ENCODE assay signal across 15 cellular contexts in genomic region chr20:47687095-47687987, GRCh38.
A peak's percentile ranks its signal among the peaks of the same experiment; 100 is the strongest.
DNase-seq lines count a peak whose midpoint lies in the region; ATAC-seq, FAIRE-seq and TF ChIP-seq lines count a peak whose summit lies in the region.
"Had no signal": no experiment of that assay in that cellular context is flagged by ENCODE, and none has a peak within 500 bp of the region (broad histone marks: within the 10 kb centered on the region; RNA-seq: fewer than 3 reads in every experiment).

No MANE protein-coding gene starts in this region.

- peaks cover 36% of the 10 kb centered on the region for H3K4me1 Mint-ChIP-seq in osteocyte (ENCODE audit: unreplicated experiment)
- no peaks in the 10 kb centered on the region for H3K4me1 Mint-ChIP-seq in effector memory CD8-positive, alpha-beta T cell (ENCODE audit: low read depth in 2 of 2)

- H3K9me3 Mint-ChIP-seq in osteocyte (ENCODE audit: unreplicated experiment) = no peaks in the 10 kb centered on the region
- no peaks in the 10 kb centered on the region for H3K9me3 Mint-ChIP-seq in effector memory CD8-positive, alpha-beta T cell

- H3K36me3 ChIP-seq in brain microvascular endothelial cell (replicated peaks) (no peaks in the 10 kb centered on the region), mesenchymal stem cell (ENCODE audit: control insufficient read depth in 1 of 2, insufficient read depth in 2 of 2, low read depth in 1 of 2, low read length in 2 of 2) (peaks cover 0 to 35% of the 10 kb centered on the region in 2 experiments), sigmoid colon (peaks cover 0 to 13% (median 3%) of the 10 kb centered on the region in 4 donors)
- H3K36me3 ChIP-seq: HAP-1 had no signal

- 95% methylated on average over 20 of the region's 20 CpGs for WGBS in mesenchymal stem cell
- 89 to 93% methylated on average over 20 of the region's 20 CpGs for WGBS in sigmoid colon, 2 donors

- peak overlapping the region; percentile 95 for H3K27ac Mint-ChIP-seq in osteocyte (ENCODE audit: unreplicated experiment)
- no peak overlapping the region for H3K27ac Mint-ChIP-seq in effector memory CD8-positive, alpha-beta T cell

- no peak overlapping the region for H2AK5ac ChIP-seq in mesenchymal stem cell (ENCODE audit: low read length, severe bottlenecking)

- no peak overlapping the region for H2BK15ac ChIP-seq in mesenchymal stem cell (ENCODE audit: low read depth, poor library complexity, severe bottlenecking)

- in situ Hi-C loops in brain microvascular endothelial cell (cut with HindIII; ENCODE audit: low pct_ligation_motif_present, low sequenced_read_pairs) = loop anchor here (25.0 kb wide), 1 partner anchor 925 kb away; no protein-coding TSS in a partner anchor

- no peak overlapping the region for H4K8ac ChIP-seq in mesenchymal stem cell (ENCODE audit: low read length)

- peaks cover 24% of the 10 kb centered on the region for H3K9me3 ChIP-seq in mesenchymal stem cell (ENCODE audit: control insufficient read depth, low read length)
- H3K9me3 ChIP-seq in sigmoid colon = peaks cover 0 to 12% (median 9%) of the 10 kb centered on the region in 4 donors
- H3K9me3 ChIP-seq: HAP-1 had no signal

- H3K36me3 Mint-ChIP-seq in osteocyte (ENCODE audit: unreplicated experiment) = no peaks in the 10 kb centered on the region
- H3K36me3 Mint-ChIP-seq in effector memory CD8-positive, alpha-beta T cell (ENCODE audit: insufficient read depth) = no peaks in the 10 kb centered on the region

- H3K79me1 ChIP-seq in mesenchymal stem cell (replicated peaks; ENCODE audit: low read length, poor library complexity, severe bottlenecking) = no peaks in the 10 kb centered on the region

- no peak overlapping the region for H3K23ac ChIP-seq in mesenchymal stem cell (ENCODE audit: low read length in 2 of 2)

- no peak for TF ChIP-seq POLR2A in sigmoid colon (IDR thresholded peaks at IDR 0.05)

- H3K4me1 ChIP-seq in mesenchymal stem cell (ENCODE audit: control insufficient read depth, insufficient read depth, low read depth, low read length) = peaks cover 20% of the 10 kb centered on the region
- peaks cover 0 to 19% (median 17%) of the 10 kb centered on the region in 4 donors for H3K4me1 ChIP-seq in sigmoid colon
- H3K4me1 ChIP-seq: HAP-1 had no signal

- H3K27ac ChIP-seq in brain microvascular endothelial cell = peak overlapping the region; percentile 75
- peak overlapping the region; percentile 12 for H3K27ac ChIP-seq in mesenchymal stem cell (ENCODE audit: low read length, poor library complexity, severe bottlenecking)
- peak overlapping the region in 2 of 4 donors; percentile 55 to 57 for H3K27ac ChIP-seq in sigmoid colon
- H3K27ac ChIP-seq: Peyer's patch, SK-N-MC had no signal

- H3K27me3 Mint-ChIP-seq in osteocyte (ENCODE audit: unreplicated experiment) = peaks cover 2% of the 10 kb centered on the region
- peaks cover 39 to 59% of the 10 kb centered on the region in 2 donors for H3K27me3 Mint-ChIP-seq in effector memory CD8-positive, alpha-beta T cell

- no peak overlapping the region for H3K18ac ChIP-seq in mesenchymal stem cell (ENCODE audit: low read depth in 1 of 2, low read length in 2 of 2)

- no peak for TF ChIP-seq EP300 in sigmoid colon (IDR thresholded peaks at IDR 0.05)

- H3K14ac ChIP-seq in mesenchymal stem cell (ENCODE audit: low read length in 2 of 2) = no peak overlapping the region

- H3K4ac ChIP-seq in mesenchymal stem cell (ENCODE audit: low read depth in 1 of 2, low read length in 2 of 2) = no peak overlapping the region

- no peak overlapping the region for H4K91ac ChIP-seq in mesenchymal stem cell (ENCODE audit: low read length)

- no peak overlapping the region for H3K4me2 ChIP-seq in mesenchymal stem cell (ENCODE audit: low read length, poor library complexity, severe bottlenecking)

- no peak for DNase-seq in HTR-8/SVneo (ENCODE audit: insufficient read length, low spot score)
- no peak for DNase-seq in brain microvascular endothelial cell
- no peak for DNase-seq in mesenchymal stem cell
- DNase-seq in osteocyte (ENCODE audit: extremely low spot score, unreplicated experiment) = no peak
- no peak for DNase-seq in NCI-H1694 (lab: John Stamatoyannopoulos, UW)
- no peak for DNase-seq in sigmoid colon
- DNase-seq in effector memory CD8-positive, alpha-beta T cell = no peak
- DNase-seq: AML-193, DMS79 treated with DMSO at 0.1 percent for 48 hours, NCI-H1048, NCI-H1436 treated with DMSO at 0.1 percent for 48 hours, Peyer's patch, Right ventricle myocardium superior had no signal

- peak; percentile 67 for FAIRE-seq in HTR-8/SVneo (lab: Jason Lieb, UNC)

- H3K4me3 ChIP-seq in brain microvascular endothelial cell (ENCODE audit: low read depth, low read length) = no peak overlapping the region
- H3K4me3 ChIP-seq in mesenchymal stem cell (ENCODE audit: insufficient read depth in 1 of 2, low read depth in 1 of 2, low read length in 2 of 2) = no peak overlapping the region
- no peak overlapping the region for H3K4me3 ChIP-seq in sigmoid colon
- H3K4me3 ChIP-seq: HAP-1, Peyer's patch, SK-N-MC had no signal

- no peak overlapping the region for H2BK5ac ChIP-seq in mesenchymal stem cell (ENCODE audit: low read depth, low read length, poor library complexity, severe bottlenecking)

- intact Hi-C loops in sigmoid colon (cut with DNase I) = loop anchor here (5.0 kb wide), 1 partner anchor 35 kb away; no protein-coding TSS in a partner anchor

- no peaks in the 10 kb centered on the region for H3K27me3 ChIP-seq in brain microvascular endothelial cell (replicated peaks)
- no peaks in the 10 kb centered on the region for H3K27me3 ChIP-seq in mesenchymal stem cell (ENCODE audit: control insufficient read depth in 1 of 2, insufficient read depth in 1 of 2, low read length in 2 of 2)
- H3K27me3 ChIP-seq in sigmoid colon = no peaks in the 10 kb centered on the region
- H3K27me3 ChIP-seq: Peyer's patch had no signal

- peak overlapping the region; percentile 32 for H3K9ac ChIP-seq in mesenchymal stem cell (ENCODE audit: low read length)

- H2BK120ac ChIP-seq in mesenchymal stem cell (ENCODE audit: low read depth, low read length) = no peak overlapping the region

- H2BK12ac ChIP-seq in mesenchymal stem cell (ENCODE audit: low read length in 2 of 2) = no peak overlapping the region

- no peak overlapping the region for H3K4me3 Mint-ChIP-seq in osteocyte (ENCODE audit: unreplicated experiment)
- no peak overlapping the region for H3K4me3 Mint-ChIP-seq in effector memory CD8-positive, alpha-beta T cell

- no peak for ATAC-seq in effector memory CD8-positive, alpha-beta T cell (replicated peaks)

- H2AFZ ChIP-seq in mesenchymal stem cell (ENCODE audit: low read depth, low read length) = no peak overlapping the region

- TF ChIP-seq CTCF in brain microvascular endothelial cell (IDR thresholded peaks at IDR 0.05; ENCODE audit: low read depth, low read length, missing control alignments) (no peak), osteocyte (IDR thresholded peaks at IDR 0.05) (no peak), sigmoid colon (IDR thresholded peaks at IDR 0.05) (no peak)
